14 cellular contexts compared by ENCODE assay signal in genomic region chr5:154401931-154402330, GRCh38. TPM values are rescaled to one million over a fixed set of nuclear protein-coding genes. Genes with fewer than 3 reads are reported as not detected.
A peak's percentile ranks its signal among the peaks of the same experiment; 100 is the strongest.
DNase-seq lines count a peak whose midpoint lies in the region; ATAC-seq and TF ChIP-seq lines count a peak whose summit lies in the region.
"Had no signal": no experiment of that assay in that cellular context is flagged by ENCODE, and none has a peak within 500 bp of the region (broad histone marks: within the 10 kb centered on the region; RNA-seq: fewer than 3 reads in every experiment).

No MANE protein-coding gene starts in this region.

- intact Hi-C loops in Caco-2 (cut with micrococcal nuclease; ENCODE audit: unreplicated experiment), result no loop called here

- CTCF ChIA-PET in Caco-2 (lab: Charles Lee), result no interaction called here

- H3K4me2 ChIP-seq in osteoblast (ENCODE audit: insufficient read depth, low read length), result no peak overlapping the region

- H3K36me3 Mint-ChIP-seq in Caco-2 (ENCODE audit: insufficient read depth, unreplicated experiment) (peaks cover 6% of the 10 kb centered on the region), T-helper 17 cell (ENCODE audit: low read depth) (no peaks in the 10 kb centered on the region)

- H4K20me1 ChIP-seq in osteoblast (ENCODE audit: insufficient read depth, low read length), result no peaks in the 10 kb centered on the region

- peaks cover 5% of the 10 kb centered on the region; the same call in 1 of the 2 replicates for H3K4me1 ChIP-seq in Caco-2
- peaks cover 15% of the 10 kb centered on the region for H3K4me1 ChIP-seq in osteoblast (ENCODE audit: insufficient read depth, low read length)

- POLR2A ChIA-PET in Caco-2 (lab: Charles Lee), result no interaction called here

- no peak overlapping the region for H3K4me3 ChIP-seq in Caco-2 (ENCODE audit: low read depth, low read length)
- no peak overlapping the region for H3K4me3 ChIP-seq in coronary artery
- H3K4me3 ChIP-seq in osteoblast (ENCODE audit: insufficient read depth, low read length), result no peak overlapping the region
- H3K4me3 ChIP-seq: GM12878, GM23248 had no signal

- H3K27me3 ChIP-seq in Caco-2 (replicated peaks; ENCODE audit: control insufficient read depth, insufficient read depth, low read length) (no peaks in the 10 kb centered on the region), osteoblast (ENCODE audit: insufficient read depth, low read length) (no peaks in the 10 kb centered on the region)

- H3K79me2 ChIP-seq in osteoblast (ENCODE audit: insufficient read depth, low read length), result no peaks in the 10 kb centered on the region

- DNase-seq in Caco-2, result no peak
- no peak for DNase-seq in T-helper 17 cell
- DNase-seq in coronary artery (ENCODE audit: low spot score), result peak; percentile 43
- peak; percentile 63 for DNase-seq in osteoblast (ENCODE audit: insufficient read length, low spot score, missing footprints)
- no peak for DNase-seq in DMS53 (lab: John Stamatoyannopoulos, UW)
- DNase-seq: Calu3, DMS 273 treated with DMSO at 0.1 percent for 48 hours, DMS79, GM23248 had no signal

- no peaks in the 10 kb centered on the region for H3K36me3 ChIP-seq in Caco-2 (ENCODE audit: control insufficient read depth, insufficient read depth, low read length)
- peaks cover 15% of the 10 kb centered on the region for H3K36me3 ChIP-seq in osteoblast (ENCODE audit: insufficient read depth, low read length)

- H3K27ac Mint-ChIP-seq in Caco-2 (ENCODE audit: unreplicated experiment) (peak overlapping the region; percentile 53), T-helper 17 cell (peak overlapping the region; percentile 19)

- BruUV-seq in Caco-2 (replicated peaks; lab: Mats Ljungman, UMichigan), result no TSS peak

- H3K4me3 Mint-ChIP-seq in Caco-2 (ENCODE audit: unreplicated experiment) (no peak overlapping the region), T-helper 17 cell (no peak overlapping the region)
- H3K4me3 Mint-ChIP-seq: IgD-negative memory B cell had no signal

- no peaks in the 10 kb centered on the region for H3K4me1 Mint-ChIP-seq in Caco-2 (ENCODE audit: low read depth, unreplicated experiment)
- peaks cover 21% of the 10 kb centered on the region for H3K4me1 Mint-ChIP-seq in T-helper 17 cell

- ATAC-seq in T-helper 17 cell (no peak), HG02852 (IDR thresholded peaks at IDR 0.05; ENCODE audit: unreplicated experiment) (no peak), GM21526 (IDR thresholded peaks at IDR 0.05; ENCODE audit: low FRiP score, unreplicated experiment) (no peak)
- ATAC-seq: GM12878, HCT116 had no signal

- H3K9me3 ChIP-seq in Caco-2 (no peaks in the 10 kb centered on the region), T-helper 17 cell (ENCODE audit: control insufficient read depth, low read length, poor library complexity, severe bottlenecking) (no peaks in the 10 kb centered on the region), osteoblast (ENCODE audit: low read depth, low read length) (no peaks in the 10 kb centered on the region)

- no peak for TF ChIP-seq CTCF in Caco-2 (IDR thresholded peaks at IDR 0.05; ENCODE audit: insufficient read depth in 1 of 2, low read depth in 1 of 2, low read length in 1 of 2, severe bottlenecking in 1 of 2, unreplicated experiment in 1 of 2)
- TF ChIP-seq CTCF in coronary artery (IDR thresholded peaks at IDR 0.05), result no peak
- TF ChIP-seq CTCF in osteoblast (IDR thresholded peaks at IDR 0.05; ENCODE audit: extremely low read depth, low read depth, low read length), result no peak

- H3K27me3 Mint-ChIP-seq in Caco-2 (ENCODE audit: insufficient read depth, unreplicated experiment), result no peaks in the 10 kb centered on the region
- no peaks in the 10 kb centered on the region for H3K27me3 Mint-ChIP-seq in T-helper 17 cell
- H3K27me3 Mint-ChIP-seq: IgD-negative memory B cell had no signal

- H2AFZ ChIP-seq in osteoblast (ENCODE audit: low read length), result no peak overlapping the region
- H2AFZ ChIP-seq: GM23248 had no signal

- no peaks in the 10 kb centered on the region for H3K9me3 Mint-ChIP-seq in Caco-2 (ENCODE audit: unreplicated experiment)
- H3K9me3 Mint-ChIP-seq: IgD-negative memory B cell had no signal

- no peak overlapping the region for H3K27ac ChIP-seq in coronary artery
- no peak overlapping the region for H3K27ac ChIP-seq in osteoblast (ENCODE audit: low read depth, low read length)
- H3K27ac ChIP-seq: GM23248 had no signal

RNA-seq across cellular contexts. Expression of gene SAP30L, which starts 43.9 kb away (rescaled TPM):
- total RNA-seq in Caco-2 (2022) (30.5 and 32.5 TPM in 2 replicates), T-helper 17 cell (10 to 100 TPM; 25.0 to 37.9 TPM), osteoblast (32.2 and 36.5 TPM in 2 replicates)

Comparison
In these comparisons a context has a peak if more than half of its experiments do, and no peak if none do; other contexts are left out.
1. DNase-seq: peak in coronary artery (single experiment) and osteoblast (single experiment); none in Caco-2 (0 of 2), T-helper 17 cell (0 of 3) and DMS53 (single experiment).